6 cellular contexts compared by ENCODE assay signal in the genomic region with DNA sequence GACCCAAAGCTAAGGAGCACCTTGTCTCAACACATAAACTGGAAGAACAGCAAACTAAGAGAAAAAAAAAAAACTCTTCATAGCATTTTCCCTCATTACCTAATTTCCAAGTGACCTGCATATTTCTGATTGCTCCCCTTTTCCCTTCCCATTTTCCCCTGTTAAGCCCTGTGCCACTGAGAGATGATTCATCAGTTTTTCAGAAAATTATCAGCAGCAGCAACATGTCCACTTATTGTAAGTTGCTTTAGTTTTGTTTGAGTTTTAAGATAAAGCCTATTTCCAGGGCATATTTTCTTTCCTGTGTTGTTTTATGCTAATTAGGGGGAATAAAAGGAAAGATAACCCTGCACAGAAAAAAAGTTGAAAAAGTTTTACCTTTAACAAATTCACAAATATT.
DNase-seq lines count a peak whose midpoint lies in the region; ATAC-seq, FAIRE-seq and TF ChIP-seq lines count a peak whose summit lies in the region.
"Not testable (repeated sequence)": the region's sequence is repeated elsewhere in the genome, so short reads cannot be mapped to it uniquely, and the experiment has no call there.

No MANE protein-coding gene starts in this region.

- H3K9me3 Mint-ChIP-seq in GM23338; endothelial cell (ENCODE audit: unreplicated experiment); natural killer cell: not testable (repeated sequence)

- not testable (repeated sequence) for H3K36me3 Mint-ChIP-seq in GM23338 (ENCODE audit: low read depth); endothelial cell (ENCODE audit: low read depth, unreplicated experiment); natural killer cell

- POLR2A ChIA-PET in K562 (lab: Yijun Ruan, JAX): not testable (repeated sequence)

- H3K36me3 ChIP-seq in GM23338 (ENCODE audit: insufficient read depth); K562 (ENCODE audit: control insufficient read depth, insufficient read depth, low read length); parathyroid adenoma (ENCODE audit: control insufficient read depth, insufficient read depth, low read length): not testable (repeated sequence)

- FAIRE-seq in K562 (lab: Jason Lieb, UNC): peak; percentile 11

- not testable (repeated sequence) for TF ChIP-seq CTCF in GM23338 (conservative IDR thresholded peaks at IDR 0.05; ENCODE audit: low read depth in 2 of 2); K562 (IDR thresholded peaks at IDR 0.05 in 2 of 3, conservative IDR thresholded peaks at IDR 0.05 in 1 of 3; ENCODE audit: insufficient read depth in 2 of 3, low read depth in 1 of 3, low read length in 3 of 3); endothelial cell (IDR thresholded peaks at IDR 0.05; ENCODE audit: unreplicated experiment); natural killer cell (IDR thresholded peaks at IDR 0.05); parathyroid adenoma (IDR thresholded peaks at IDR 0.05)

- H3K4me3 ChIP-seq in GM23338; K562; parathyroid adenoma (ENCODE audit: low read depth, low read length): not testable (repeated sequence)

- not testable (repeated sequence) for H3F3A ChIP-seq in GM23338 (replicated peaks; ENCODE audit: low read depth)

- not testable (repeated sequence) for ATAC-seq in GM23338, natural killer cell
- ATAC-seq in K562: peak; percentile 18; the same call in 1 of the 3 replicates

- not testable (repeated sequence) for H3K27me3 ChIP-seq in GM23338 (ENCODE audit: insufficient read depth); K562 (ENCODE audit: control insufficient read depth in 2 of 2, insufficient read depth in 2 of 2, low read length in 2 of 2); parathyroid adenoma (ENCODE audit: control insufficient read depth, insufficient read depth, low read length)

- H3K4me2 ChIP-seq in GM23338; K562 (ENCODE audit: insufficient read depth, low read length); parathyroid adenoma (ENCODE audit: low read length): not testable (repeated sequence)

- H3K27ac ChIP-seq in GM23338 (ENCODE audit: low read depth): not testable (repeated sequence)
- H3K27ac ChIP-seq in K562 (ENCODE audit: extremely low read depth, low read depth, low read length) (peak overlapping the region; percentile 66; the same call in 2 of the 3 replicates), parathyroid adenoma (peak overlapping the region; percentile 94)

- intact Hi-C loops in K562 (cut with micrococcal nuclease); natural killer cell (cut with micrococcal nuclease): not testable (repeated sequence)

- not testable (repeated sequence) for H3K9me1 ChIP-seq in K562 (ENCODE audit: control insufficient read depth, insufficient read depth, low read length)

- not testable (repeated sequence) for DNase-seq in GM23338 (ENCODE audit: low spot score); endothelial cell (ENCODE audit: low spot score); natural killer cell
- DNase-seq in OCI-M1 (lab: John Stamatoyannopoulos, UW): peak; percentile 52
- peak in 2 of 4 experiments; percentile 11 to 60 for DNase-seq in K562 (ENCODE audit: extremely low read depth in 1 of 4, low spot score in 3 of 4)

- H4K20me1 ChIP-seq in GM23338 (replicated peaks; ENCODE audit: insufficient read depth); K562 (replicated peaks; ENCODE audit: control insufficient read depth, insufficient read depth, low read length): not testable (repeated sequence)

- H3K79me2 ChIP-seq in GM23338 (replicated peaks; ENCODE audit: insufficient read depth): peaks cover 17% of the 10 kb centered on the region; the same call in 1 of the 2 replicates
- peaks cover 11% of the 10 kb centered on the region; the same call in 2 of the 3 replicates for H3K79me2 ChIP-seq in K562 (ENCODE audit: control insufficient read depth, insufficient read depth, low read length)
- not testable (repeated sequence) for H3K79me2 ChIP-seq in parathyroid adenoma

- not testable (repeated sequence) for TF ChIP-seq RAD21 in K562 (CRISPR knock-in tag; conservative IDR thresholded peaks at IDR 0.05 in 1 of 2, IDR thresholded peaks at IDR 0.05 in 1 of 2)

- not testable (repeated sequence) for H3K4me3 Mint-ChIP-seq in GM23338; endothelial cell (ENCODE audit: unreplicated experiment)
- H3K4me3 Mint-ChIP-seq in natural killer cell: peak overlapping the region; percentile 35

- H3K27me3 Mint-ChIP-seq in GM23338 (ENCODE audit: insufficient read depth, low read depth, poor library complexity); endothelial cell (ENCODE audit: unreplicated experiment); natural killer cell (ENCODE audit: low read depth in 2 of 2): not testable (repeated sequence)

- peak; percentile 48; the same call in 1 of the 2 replicates for TF ChIP-seq EP300 in K562 (IDR thresholded peaks at IDR 0.05; ENCODE audit: low read length)

- not testable (repeated sequence) for H3K4me1 Mint-ChIP-seq in GM23338; endothelial cell (ENCODE audit: unreplicated experiment); natural killer cell

- BruUV-seq in K562 (replicated peaks; lab: Mats Ljungman, UMichigan): not testable (repeated sequence)

- peak overlapping the region; percentile 61 for H3K27ac Mint-ChIP-seq in GM23338
- peak overlapping the region; percentile 34 for H3K27ac Mint-ChIP-seq in endothelial cell (ENCODE audit: unreplicated experiment)
- not testable (repeated sequence) for H3K27ac Mint-ChIP-seq in natural killer cell

- H3K9ac ChIP-seq in K562 (ENCODE audit: insufficient read depth in 1 of 2, low read depth in 2 of 2, low read length in 2 of 2); parathyroid adenoma: not testable (repeated sequence)

- H2AFZ ChIP-seq in GM23338; K562 (ENCODE audit: low read depth, low read length); parathyroid adenoma: not testable (repeated sequence)

- CTCF ChIA-PET in K562 (lab: Yijun Ruan, JAX; ENCODE audit: low intra/inter-chr PET ratio): not testable (repeated sequence)

- in situ Hi-C loops in K562 (cut with MboI): not testable (repeated sequence)

- H3K4me1 ChIP-seq in GM23338 (ENCODE audit: insufficient read depth); K562 (replicated peaks in 1 of 2; ENCODE audit: control insufficient read depth in 2 of 2, insufficient read depth in 2 of 2, low read length in 2 of 2); parathyroid adenoma: not testable (repeated sequence)

- H3K9me2 ChIP-seq in GM23338 (ENCODE audit: insufficient read depth): not testable (repeated sequence)

- H3K9me3 ChIP-seq in K562 (replicated peaks; ENCODE audit: control insufficient read depth, insufficient read depth, low read depth, low read length); parathyroid adenoma (ENCODE audit: control insufficient read depth, low read length): not testable (repeated sequence)

- TF ChIP-seq POLR2A in K562 (conservative IDR thresholded peaks at IDR 0.05): not testable (repeated sequence)

TF ChIP-seq in K562, 482 proteins besides CTCF, POLR2A, EP300 and RAD21 (continues in another document):
- TF ChIP-seq NFIC (IDR thresholded peaks at IDR 0.05) (peak; percentile 40), NFE2 (IDR thresholded peaks at IDR 0.05; ENCODE audit: low read depth) (peak; percentile 81), MTA2 (IDR thresholded peaks at IDR 0.05; ENCODE audit: low read depth) (0 out of 2 replicates have a peak, but pooled peaks have one; percentile 14), C11orf30 (IDR thresholded peaks at IDR 0.05; ENCODE audit: low read depth) (peak; percentile 84), TCF3 (CRISPR knock-in tag; IDR thresholded peaks at IDR 0.05) (peak; percentile 47), TAL1 (IDR thresholded peaks at IDR 0.05) (peak; percentile 61), NFE2L1 (tag; IDR thresholded peaks at IDR 0.05; ENCODE audit: borderline replicate concordance, low read depth) (peak; percentile 16; the same call in 1 of the 2 replicates), RCOR1 (IDR thresholded peaks at IDR 0.05; ENCODE audit: borderline replicate concordance in 1 of 2, low read depth in 2 of 2, low read length in 2 of 2) (0 out of 4 replicates have a peak, but pooled peaks of 1 of the 2 experiments have one; percentile 11), CBFA2T3 (IDR thresholded peaks at IDR 0.05) (peak; percentile 74), SMARCA5 (IDR thresholded peaks at IDR 0.05) (peak; percentile 94), SMARCE1 (IDR thresholded peaks at IDR 0.05) (peak; percentile 74), BCOR (IDR thresholded peaks at IDR 0.05) (0 out of 2 replicates have a peak, but pooled peaks have one; percentile 32), FOXK2 (conservative IDR thresholded peaks at IDR 0.05 in 1 of 2, IDR thresholded peaks at IDR 0.05 in 1 of 2; ENCODE audit: low read depth in 2 of 2) (peak in 1 of 2 experiments; percentile 41; a peak in 1 of 4 replicates), DPF2 (IDR thresholded peaks at IDR 0.05) (peak; percentile 83), MTA1 (IDR thresholded peaks at IDR 0.05; ENCODE audit: borderline replicate concordance) (0 out of 2 replicates have a peak, but pooled peaks have one; percentile 18), MAFG (tag; conservative IDR thresholded peaks at IDR 0.05) (peak; percentile 93), RBM25 (IDR thresholded peaks at IDR 0.05; ENCODE audit: low read depth, low read length, severe bottlenecking) (peak; percentile 74)
- TF ChIP-seq, protein P1, sequence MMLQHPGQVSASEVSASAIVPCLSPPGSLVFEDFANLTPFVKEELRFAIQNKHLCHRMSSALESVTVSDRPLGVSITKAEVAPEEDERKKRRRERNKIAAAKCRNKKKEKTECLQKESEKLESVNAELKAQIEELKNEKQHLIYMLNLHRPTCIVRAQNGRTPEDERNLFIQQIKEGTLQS (IDR thresholded peaks at IDR 0.05): 0 out of 2 replicates have a peak, but pooled peaks have one; percentile 27
- TF ChIP-seq, protein P1 (CRISPR knock-in tag; conservative IDR thresholded peaks at IDR 0.05): not testable (repeated sequence)
